Comparison of ENCODE assay signal across 8 cellular contexts in genomic region chr7:112391841-112392286, GRCh38.
DNase-seq lines count a peak whose midpoint lies in the region; ATAC-seq and TF ChIP-seq lines count a peak whose summit lies in the region.
"Not testable (repeated sequence)": the region's sequence is repeated elsewhere in the genome, so short reads cannot be mapped to it uniquely, and the experiment has no call there.

No MANE protein-coding gene starts in this region.

- peak overlapping the region; percentile 86 for H2AFZ ChIP-seq in neuron (ENCODE audit: low read depth, low read length)

- H3K9me3 ChIP-seq in HEK293 (ENCODE audit: control insufficient read depth, insufficient read depth, low read depth, low read length); neuron (ENCODE audit: low read length): not testable (repeated sequence)

- CTCF ChIA-PET in HEK293 (lab: Yijun Ruan, JAX), result interaction anchor here (0.6 kb wide), 1 partner anchor 104 kb away, joined by 3 read pairs; no protein-coding TSS in a partner anchor

- H3K27me3 ChIP-seq in neuron (ENCODE audit: insufficient read depth, low read length), result not testable (repeated sequence)

- DNase-seq in DMS79 treated with DMSO at 0.1 percent for 48 hours (lab: John Stamatoyannopoulos, UW), result peak; percentile 79
- DNase-seq in NCI-H1417 (lab: John Stamatoyannopoulos, UW), result peak; percentile 70 to 87 (median 79)
- DNase-seq in SKM-1 treated with dmso at 0.1 percent for 144 hours (lab: John Stamatoyannopoulos, UW; ENCODE audit: unreplicated experiment), result peak; percentile 56
- DNase-seq in activated naive CD4-positive, alpha-beta T cell treated with anti-CD3 and anti-CD28 coated beads, Interleukin-2, amount 50 U/mL, for 16 hours, result peak; percentile 82
- peak; percentile 58 for DNase-seq in glomerular visceral epithelial cell (ENCODE audit: extremely low spot score)
- DNase-seq in stimulated activated naive CD8-positive, alpha-beta T cell treated with anti-CD3 and anti-CD28 coated beads, Interleukin-15, Interleukin-2, amounts not matched to agents 100 U/mL and 50 U/mL, for 24 hours, result peak; percentile 69

- H3K36me3 ChIP-seq in HEK293 (ENCODE audit: control insufficient read depth in 2 of 2, insufficient read depth in 1 of 2, low read length in 2 of 2); neuron (ENCODE audit: insufficient read depth, low read length): not testable (repeated sequence)

- not testable (repeated sequence) for TF ChIP-seq CTCF in HEK293 (tag by site-specific recombination; IDR thresholded peaks at IDR 0.05)

- H3K4me1 ChIP-seq in HEK293 (ENCODE audit: control insufficient read depth, insufficient read depth, low read length); neuron (ENCODE audit: insufficient read depth, low read length): not testable (repeated sequence)

- H3K4me3 ChIP-seq in HEK293 (ENCODE audit: low read depth, low read length), result peak overlapping the region; percentile 47
- peak overlapping the region; percentile 51 for H3K4me3 ChIP-seq in neuron (ENCODE audit: low read length)

- POLR2A ChIA-PET in HEK293 (lab: Yijun Ruan, JAX), result interaction anchor here (1.8 kb wide), 1 partner anchor 59 kb away, joined by 7 read pairs; no protein-coding TSS in a partner anchor

- peak overlapping the region; percentile 61 for H3K27ac ChIP-seq in HEK293 (ENCODE audit: extremely low read depth, low read depth, low read length)

- ATAC-seq in stimulated activated naive CD8-positive, alpha-beta T cell treated with anti-CD3 and anti-CD28 coated beads, Interleukin-15, Interleukin-2, amounts not matched to agents 100 U/mL and 50 U/mL, for 24 hours, result peak; percentile 62

TF ChIP-seq in HEK293, 187 proteins besides CTCF, POLR2A, EP300 and RAD21:
- TF ChIP-seq ZBTB26 (tag by site-specific recombination; optimal IDR thresholded peaks at IDR 0.05) (peak; percentile 94), ZNF623 (tag by site-specific recombination; IDR thresholded peaks at IDR 0.05) (peak; percentile 33; the same call in 1 of the 2 replicates), ZBTB8A (tag by site-specific recombination; IDR thresholded peaks at IDR 0.05) (peak; percentile 64)

Comparison
In these comparisons a context has a peak if more than half of its experiments do, and no peak if none do; other contexts are left out.
1. Peak in every context shown above with its lines: DNase-seq, ATAC-seq, H3K4me3 ChIP-seq and H3K27ac ChIP-seq.